Comparison of ENCODE assay signal across 8 cellular contexts in genomic region chr10:6647811-6648526, GRCh38.
A peak's percentile ranks its signal among the peaks of the same experiment; 100 is the strongest.
DNase-seq lines count a peak whose midpoint lies in the region; ATAC-seq and TF ChIP-seq lines count a peak whose summit lies in the region.

No MANE protein-coding gene starts in this region.

- H3K4me3 ChIP-seq in CD8-positive, alpha-beta memory T cell (ENCODE audit: low read length): no peak overlapping the region

- H3K27ac ChIP-seq in CD8-positive, alpha-beta memory T cell (ENCODE audit: low read depth, low read length): no peak overlapping the region

- peaks cover 15% of the 10 kb centered on the region for H3K4me1 ChIP-seq in CD8-positive, alpha-beta memory T cell (ENCODE audit: insufficient read depth, low read length)

- DNase-seq in CD8-positive, alpha-beta memory T cell: peak; percentile 50 to 76 (median 65)
- DNase-seq in NAMALWA (ENCODE audit: low spot score) (peak; percentile 66), endothelial cell (ENCODE audit: low spot score) (peak; percentile 71), occipital lobe (lab: John Stamatoyannopoulos, UW) (peak; percentile 18), DMS79 (lab: John Stamatoyannopoulos, UW) (no peak)
- peak; percentile 31 to 58 for DNase-seq in activated CD8-positive, alpha-beta memory T cell treated with anti-CD3 and anti-CD28 coated beads for 4 hours (ENCODE audit: low read depth in 2 of 2)

- H3K9me3 Mint-ChIP-seq in CD8-positive, alpha-beta memory T cell: no peaks in the 10 kb centered on the region
- H3K9me3 Mint-ChIP-seq in endothelial cell (ENCODE audit: unreplicated experiment): no peaks in the 10 kb centered on the region

- CTCF ChIA-PET in CD8-positive, alpha-beta memory T cell (lab: Charles Lee): interaction anchor here (0.6 to 2.3 kb wide), 27 partner anchors 10 to 561 kb away, joined by 3 to 14 read pairs (median 3); partner anchors contain the start of genes PFKFB3 and PRKCQ

- peak; percentile 91 for TF ChIP-seq CTCF in endothelial cell (IDR thresholded peaks at IDR 0.05; ENCODE audit: unreplicated experiment)

- H3K4me1 Mint-ChIP-seq in CD8-positive, alpha-beta memory T cell: peaks cover 21 to 32% (median 29%) of the 10 kb centered on the region in 3 donors
- H3K4me1 Mint-ChIP-seq in endothelial cell (ENCODE audit: unreplicated experiment): peaks cover 2% of the 10 kb centered on the region

- no peaks in the 10 kb centered on the region for H3K36me3 ChIP-seq in CD8-positive, alpha-beta memory T cell (ENCODE audit: insufficient read depth, low read length)

- peak overlapping the region in 1 of 8 donors; percentile 19 for H3K27ac Mint-ChIP-seq in CD8-positive, alpha-beta memory T cell
- H3K27ac Mint-ChIP-seq in endothelial cell (ENCODE audit: unreplicated experiment): no peak overlapping the region

- POLR2A ChIA-PET in CD8-positive, alpha-beta memory T cell (lab: Charles Lee): interaction anchor here (0.5 to 0.7 kb wide), 2 partner anchors 57 to 203 kb away, joined by 3 to 6 read pairs; no protein-coding TSS in a partner anchor

- H3K36me3 Mint-ChIP-seq in CD8-positive, alpha-beta memory T cell: no peaks in the 10 kb centered on the region
- H3K36me3 Mint-ChIP-seq in endothelial cell (ENCODE audit: low read depth, unreplicated experiment): no peaks in the 10 kb centered on the region

- H3K27me3 Mint-ChIP-seq in CD8-positive, alpha-beta memory T cell: peaks cover 0 to under 1% of the 10 kb centered on the region in 2 donors
- no peaks in the 10 kb centered on the region for H3K27me3 Mint-ChIP-seq in endothelial cell (ENCODE audit: unreplicated experiment)

- peak; percentile 72 for ATAC-seq in GM21526 (IDR thresholded peaks at IDR 0.05; ENCODE audit: low FRiP score, unreplicated experiment)
- ATAC-seq in HG02884 (IDR thresholded peaks at IDR 0.05; ENCODE audit: unreplicated experiment): no peak

- H3K4me3 Mint-ChIP-seq in CD8-positive, alpha-beta memory T cell: no peak overlapping the region
- H3K4me3 Mint-ChIP-seq in endothelial cell (ENCODE audit: unreplicated experiment): no peak overlapping the region

- no peaks in the 10 kb centered on the region for H3K9me3 ChIP-seq in CD8-positive, alpha-beta memory T cell (ENCODE audit: low read length)

- H3K27me3 ChIP-seq in CD8-positive, alpha-beta memory T cell (ENCODE audit: insufficient read depth, low read length, poor library complexity, severe bottlenecking): no peaks in the 10 kb centered on the region
